Comparison of ENCODE assay signal across 8 cellular contexts in the genomic region with DNA sequence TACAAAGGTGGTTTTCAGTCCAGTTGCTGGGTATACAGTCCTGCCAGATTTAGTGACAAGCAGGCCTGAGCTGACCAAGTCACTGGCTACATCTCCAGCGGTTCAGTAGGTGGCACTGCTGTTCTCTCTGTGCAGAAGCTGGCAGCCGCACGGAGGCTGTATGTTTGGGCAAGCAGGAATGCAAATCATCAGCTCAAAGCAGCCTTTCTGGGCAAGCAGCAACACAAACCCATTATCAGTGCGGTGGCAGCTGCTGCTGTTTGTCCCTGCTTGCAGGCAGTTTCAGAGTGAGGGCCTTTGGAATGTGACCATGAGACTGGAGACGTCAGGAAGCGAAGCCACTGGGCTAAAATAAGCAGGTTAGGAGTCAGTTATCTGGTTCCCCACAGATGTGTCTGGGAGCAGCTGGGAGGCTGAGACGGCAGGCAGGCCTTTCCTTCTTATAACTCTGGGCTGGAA.
DNase-seq lines count a peak whose midpoint lies in the region; ATAC-seq and TF ChIP-seq lines count a peak whose summit lies in the region.

No MANE protein-coding gene starts in this region.

- intact Hi-C loops in left cardiac atrium (cut with DNase I), result loop anchor here (1.0 to 2.0 kb wide), 2 partner anchors 144 to 145 kb away; no protein-coding TSS in a partner anchor
- intact Hi-C loops in aorta (cut with DNase I), result loop anchor here (1.0 to 5.0 kb wide), 5 partner anchors 20 to 402 kb away; no protein-coding TSS in a partner anchor

- peaks cover 10% of the 10 kb centered on the region for H3K4me1 ChIP-seq in adipocyte (ENCODE audit: control insufficient read depth, insufficient read depth, low read length)
- H3K4me1 ChIP-seq in aorta (ENCODE audit: control insufficient read depth in 1 of 2, insufficient read depth in 2 of 2, low read length in 2 of 2), result no peaks in the 10 kb centered on the region

- ATAC-seq in HG02852 (IDR thresholded peaks at IDR 0.05; ENCODE audit: unreplicated experiment), result peak; percentile 100
- ATAC-seq in left cardiac atrium, result peak; percentile 98 to 99
- peak; percentile 96 for ATAC-seq in aorta (ENCODE audit: low FRiP score)

- DNase-seq in GM13977 (ENCODE audit: low spot score) (peak; percentile 79), NCI-H1417 (lab: John Stamatoyannopoulos, UW) (peak; percentile 43 to 95 (median 83)), SW480 (ENCODE audit: low spot score) (peak; percentile 83), adipocyte (ENCODE audit: low read depth) (peak; percentile 91), left cardiac atrium (peak; percentile 88), putamen (ENCODE audit: low spot score) (peak; percentile 74), aorta (peak; percentile 90 to 93)

- no peaks in the 10 kb centered on the region for H3K9me3 ChIP-seq in adipocyte (ENCODE audit: control insufficient read depth, low read length)
- no peaks in the 10 kb centered on the region for H3K9me3 ChIP-seq in aorta (ENCODE audit: control insufficient read depth, low read length)

- peak overlapping the region; percentile 55 for H3K9ac ChIP-seq in adipocyte (ENCODE audit: low read length)

- H3K27ac ChIP-seq in aorta (ENCODE audit: low read depth in 1 of 2, low read length in 2 of 2), result peak overlapping the region in 1 of 2 donors; percentile 95

- H3K27me3 ChIP-seq in adipocyte (replicated peaks; ENCODE audit: control insufficient read depth, insufficient read depth, low read length), result no peaks in the 10 kb centered on the region
- no peaks in the 10 kb centered on the region for H3K27me3 ChIP-seq in aorta (ENCODE audit: control insufficient read depth in 1 of 2, insufficient read depth in 2 of 2, low read length in 1 of 2)

- in situ Hi-C loops in GM13977 (cut with MboI; ENCODE audit: low pct_unique_long_range_greater_than_20kb, low sequenced_read_pairs, unreplicated experiment), result no loop called here

- H3K36me3 ChIP-seq in adipocyte (ENCODE audit: control insufficient read depth, insufficient read depth, low read length, severe bottlenecking) (no peaks in the 10 kb centered on the region), aorta (ENCODE audit: control insufficient read depth in 1 of 2, insufficient read depth in 2 of 2, low read length in 1 of 2) (no peaks in the 10 kb centered on the region)

- WGBS in aorta, 2 donors, result 1% methylated on average over 7 of the region's 7 CpGs

- TF ChIP-seq CTCF in GM13977 (IDR thresholded peaks at IDR 0.05; ENCODE audit: extremely low read depth, insufficient read depth, missing control alignments), result peak; percentile 91

- no peak overlapping the region for H3K4me3 ChIP-seq in adipocyte (ENCODE audit: low read length)
- H3K4me3 ChIP-seq in aorta (ENCODE audit: low read length in 2 of 2), result no peak overlapping the region
